8 cellular contexts compared by ENCODE assay signal in genomic region chr1:11059166-11059989, GRCh38.
DNase-seq lines count a peak whose midpoint lies in the region; ATAC-seq and TF ChIP-seq lines count a peak whose summit lies in the region.

No MANE protein-coding gene starts in this region.

- peaks cover 30% of the 10 kb centered on the region for H3K36me3 Mint-ChIP-seq in nephron progenitor cell (ENCODE audit: low read depth)

- no peaks in the 10 kb centered on the region for H3K27me3 Mint-ChIP-seq in nephron progenitor cell (ENCODE audit: low read depth, poor library complexity)

- CTCF ChIA-PET in RWPE1 (lab: Yijun Ruan, JAX) = interaction anchor here (0.6 to 3.7 kb wide), 4 partner anchors 14 to 99 kb away, joined by 3 to 22 read pairs (median 3); no protein-coding TSS in a partner anchor

- peak; percentile 28 for ATAC-seq in HG02678 (IDR thresholded peaks at IDR 0.05; ENCODE audit: unreplicated experiment)

- no peak overlapping the region for H3K27ac Mint-ChIP-seq in nephron progenitor cell

- H3K9me3 Mint-ChIP-seq in nephron progenitor cell = no peaks in the 10 kb centered on the region

- TF ChIP-seq CTCF in RWPE1 (conservative IDR thresholded peaks at IDR 0.05; ENCODE audit: low read depth) = no peak
- no peak for TF ChIP-seq CTCF in nephron progenitor cell (IDR thresholded peaks at IDR 0.05)

- H3K4me3 Mint-ChIP-seq in nephron progenitor cell = peak overlapping the region; percentile 96

- DNase-seq in NCI-H510A treated with DMSO at 0.1 percent for 48 hours (lab: John Stamatoyannopoulos, UW) (peak; percentile 88), NCI-H510A (lab: John Stamatoyannopoulos, UW) (no peak), RWPE1 (ENCODE audit: low spot score) (no peak), nephron progenitor cell (no peak), middle frontal gyrus (ENCODE audit: extremely low spot score, low spot score) (no peak)
- DNase-seq in effector CD8-positive, alpha-beta T cell (lab: John Stamatoyannopoulos, UW) = peak; percentile 23
- DNase-seq in central memory CD4-positive, alpha-beta T cell = no peak

- H3K4me1 Mint-ChIP-seq in nephron progenitor cell = peaks cover 31% of the 10 kb centered on the region

- POLR2A ChIA-PET in RWPE1 (lab: Yijun Ruan, JAX; ENCODE audit: low non-redundant PET) = interaction anchor here (0.6 kb wide), 1 partner anchor 581 kb away, joined by 5 read pairs; no protein-coding TSS in a partner anchor

- H3K27ac ChIP-seq in RWPE1 = peak overlapping the region; percentile 76

Comparison
In these comparisons a context has a peak if more than half of its experiments do, and no peak if none do; other contexts are left out.
1. DNase-seq: peak in NCI-H510A treated with DMSO at 0.1 percent for 48 hours (single experiment) and effector CD8-positive, alpha-beta T cell (single experiment); none in NCI-H510A (single experiment), RWPE1 (single experiment), nephron progenitor cell (single experiment), central memory CD4-positive, alpha-beta T cell (single experiment) and middle frontal gyrus (single experiment).